ENCODE assay signal across 1 cellular context in genomic region chr1:2163205-2163604, GRCh38.
A peak's percentile ranks its signal among the peaks of the same experiment; 100 is the strongest.
TF ChIP-seq lines count a peak whose summit lies in the region.

No MANE protein-coding gene starts in this region.

TF ChIP-seq in HepG2, 621 proteins besides CTCF, POLR2A, EP300 and RAD21 (continued from another document):
- TF ChIP-seq, protein P1, sequence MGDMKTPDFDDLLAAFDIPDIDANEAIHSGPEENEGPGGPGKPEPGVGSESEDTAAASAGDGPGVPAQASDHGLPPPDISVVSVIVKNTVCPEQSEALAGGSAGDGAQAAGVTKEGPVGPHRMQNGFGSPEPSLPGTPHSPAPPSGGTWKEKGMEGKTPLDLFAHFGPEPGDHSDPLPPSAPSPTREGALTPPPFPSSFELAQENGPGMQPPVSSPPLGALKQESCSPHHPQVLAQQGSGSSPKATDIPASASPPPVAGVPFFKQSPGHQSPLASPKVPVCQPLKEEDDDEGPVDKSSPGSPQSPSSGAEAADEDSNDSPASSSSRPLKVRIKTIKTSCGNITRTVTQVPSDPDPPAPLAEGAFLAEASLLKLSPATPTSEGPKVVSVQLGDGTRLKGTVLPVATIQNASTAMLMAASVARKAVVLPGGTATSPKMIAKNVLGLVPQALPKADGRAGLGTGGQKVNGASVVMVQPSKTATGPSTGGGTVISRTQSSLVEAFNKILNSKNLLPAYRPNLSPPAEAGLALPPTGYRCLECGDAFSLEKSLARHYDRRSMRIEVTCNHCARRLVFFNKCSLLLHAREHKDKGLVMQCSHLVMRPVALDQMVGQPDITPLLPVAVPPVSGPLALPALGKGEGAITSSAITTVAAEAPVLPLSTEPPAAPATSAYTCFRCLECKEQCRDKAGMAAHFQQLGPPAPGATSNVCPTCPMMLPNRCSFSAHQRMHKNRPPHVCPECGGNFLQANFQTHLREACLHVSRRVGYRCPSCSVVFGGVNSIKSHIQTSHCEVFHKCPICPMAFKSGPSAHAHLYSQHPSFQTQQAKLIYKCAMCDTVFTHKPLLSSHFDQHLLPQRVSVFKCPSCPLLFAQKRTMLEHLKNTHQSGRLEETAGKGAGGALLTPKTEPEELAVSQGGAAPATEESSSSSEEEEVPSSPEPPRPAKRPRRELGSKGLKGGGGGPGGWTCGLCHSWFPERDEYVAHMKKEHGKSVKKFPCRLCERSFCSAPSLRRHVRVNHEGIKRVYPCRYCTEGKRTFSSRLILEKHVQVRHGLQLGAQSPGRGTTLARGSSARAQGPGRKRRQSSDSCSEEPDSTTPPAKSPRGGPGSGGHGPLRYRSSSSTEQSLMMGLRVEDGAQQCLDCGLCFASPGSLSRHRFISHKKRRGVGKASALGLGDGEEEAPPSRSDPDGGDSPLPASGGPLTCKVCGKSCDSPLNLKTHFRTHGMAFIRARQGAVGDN (CRISPR knock-in tag; IDR thresholded peaks at IDR 0.05) = peak; percentile 25; the same call in 1 of the 2 replicates
- TF ChIP-seq, protein P2, sequence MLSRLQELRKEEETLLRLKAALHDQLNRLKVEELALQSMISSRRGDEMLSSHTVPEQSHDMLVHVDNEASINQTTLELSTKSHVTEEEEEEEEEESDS (CRISPR knock-in tag; IDR thresholded peaks at IDR 0.05; ENCODE audit: borderline replicate concordance) = no peak
- TF ChIP-seq RFX5 (IDR thresholded peaks at IDR 0.05; ENCODE audit: low read depth, low read length) = no peak
- TF ChIP-seq STAG1 (CRISPR knock-in tag; IDR thresholded peaks at IDR 0.05) = peak; percentile 50
